28 cellular contexts compared by ENCODE assay signal in genomic region chr12:124096869-124097434, GRCh38.
A peak's percentile ranks its signal among the peaks of the same experiment; 100 is the strongest.
DNase-seq lines count a peak whose midpoint lies in the region; FAIRE-seq and TF ChIP-seq lines count a peak whose summit lies in the region.
"Had no signal": no experiment of that assay in that cellular context is flagged by ENCODE, and none has a peak within 500 bp of the region (broad histone marks: within the 10 kb centered on the region; RNA-seq: fewer than 3 reads in every experiment).

No MANE protein-coding gene starts in this region.

- no peak overlapping the region for H3K18ac ChIP-seq in H1 (ENCODE audit: extremely low read depth, low read length)
- peak overlapping the region; percentile 56 for H3K18ac ChIP-seq in neuronal stem cell (ENCODE audit: low read length)

- no peak for TF ChIP-seq CTCF in breast epithelium (IDR thresholded peaks at IDR 0.05)
- no peak for TF ChIP-seq CTCF in mammary epithelial cell (conservative IDR thresholded peaks at IDR 0.05 in 1 of 2, IDR thresholded peaks at IDR 0.05 in 1 of 2; ENCODE audit: extremely low read depth in 1 of 2, insufficient read depth in 1 of 2, low read depth in 1 of 2, low read length in 2 of 2)
- no peak for TF ChIP-seq CTCF in H1 (IDR thresholded peaks at IDR 0.05; ENCODE audit: control extremely low read depth in 1 of 3, insufficient read depth in 1 of 3, low read depth in 1 of 3, low read length in 3 of 3)
- TF ChIP-seq CTCF in tibial nerve (IDR thresholded peaks at IDR 0.05) = no peak

- DNase-seq in breast epithelium (ENCODE audit: low spot score in 2 of 2) (no peak), mammary epithelial cell (no peak), H1 (ENCODE audit: low read depth in 1 of 2, low spot score in 2 of 2) (no peak), neuronal stem cell (ENCODE audit: low spot score) (no peak), tibial nerve (ENCODE audit: low spot score in 2 of 2) (no peak), Kasumi-1 (lab: John Stamatoyannopoulos, UW) (no peak), SW480 (ENCODE audit: low spot score) (no peak), dedifferentiated amniotic fluid mesenchymal stem cell (ENCODE audit: extremely low spot score) (no peak)
- DNase-seq: CD8-positive, alpha-beta T cell; DMS 273 treated with DMSO at 0.1 percent for 48 hours; DMS79; EL; GDM1; H9; KBM-7; MG63; NCI-H2029 treated with DMSO at 0.1 percent for 48 hours; NCI-H446 treated with DMSO at 0.1 percent for 48 hours; NCI-H526; NCI-H82; PC-9; Right ventricle myocardium superior; RPMI8226 had no signal

- POLR2A ChIA-PET in H1 (lab: Charles Lee; ENCODE audit: partially characterized antibody) = interaction anchor here (0.6 kb wide), 1 partner anchor 60 kb away, joined by 3 read pairs; no protein-coding TSS in a partner anchor

- 74% methylated on average over 9 of the region's 10 CpGs for WGBS in mammary epithelial cell (ENCODE audit: low coverage, missing lambda C conversion rate)
- WGBS in H1 (ENCODE audit: extremely low coverage in 1 of 2, insufficient coverage in 1 of 2, insufficient read length in 1 of 2, insufficient replicate concordance in 2 of 2, low coverage in 1 of 2, low lambda C conversion rate in 2 of 2, missing lambda C conversion rate in 1 of 2), 2 experiments = 93% methylated on average over 10 of the region's 10 CpGs; no CpG with 5 or more reads in 1 of the 2 experiments
- no CpG with 5 or more reads among the region's 10 CpGs for WGBS in neuronal stem cell (ENCODE audit: extremely low coverage in 2 of 2, insufficient read length in 2 of 2, insufficient replicate concordance in 1 of 2), 2 donors
- WGBS in tibial nerve, 2 donors = 92 to 96% methylated on average over 10 of the region's 10 CpGs

- dilution Hi-C loops in mammary epithelial cell (cut with HindIII; ENCODE audit: low sequenced_read_pairs) = loop anchor here (10.0 kb wide), 1 partner anchor 638 kb away; no protein-coding TSS in a partner anchor

- no peak overlapping the region for H4K5ac ChIP-seq in H1 (ENCODE audit: insufficient read length, low read depth, low read length)

- peak overlapping the region; percentile 53; the same call in 1 of the 2 replicates for H2BK15ac ChIP-seq in H1 (ENCODE audit: low read length)
- no peak overlapping the region for H2BK15ac ChIP-seq in neuronal stem cell (ENCODE audit: low read length)

- H3K27me3 ChIP-seq in breast epithelium = no peaks in the 10 kb centered on the region
- no peaks in the 10 kb centered on the region for H3K27me3 ChIP-seq in mammary epithelial cell (ENCODE audit: insufficient read depth, low read length)
- H3K27me3 ChIP-seq in H1 (replicated peaks in 1 of 4; ENCODE audit: control insufficient read depth in 3 of 4, extremely low read depth in 1 of 4, insufficient read depth in 3 of 4, low read length in 3 of 4) = no peaks in the 10 kb centered on the region; a peak in 1 of 7 replicates
- no peaks in the 10 kb centered on the region for H3K27me3 ChIP-seq in neuronal stem cell (ENCODE audit: control insufficient read depth in 3 of 3, insufficient read depth in 3 of 3, low read depth in 1 of 3, low read length in 3 of 3)
- H3K27me3 ChIP-seq in tibial nerve = no peaks in the 10 kb centered on the region
- H3K27me3 ChIP-seq: MG63 had no signal

- H3K4me2 ChIP-seq in mammary epithelial cell (ENCODE audit: insufficient read depth, low read depth, low read length) = no peak overlapping the region
- H3K4me2 ChIP-seq in H1 (ENCODE audit: insufficient read depth in 1 of 2, low read depth in 2 of 2, low read length in 2 of 2) = no peak overlapping the region
- no peak overlapping the region for H3K4me2 ChIP-seq in neuronal stem cell (ENCODE audit: insufficient read depth, low read length, poor library complexity, severe bottlenecking)
- H3K4me2 ChIP-seq: PC-9 had no signal

- in situ Hi-C loops in mammary epithelial cell (cut with MboI; ENCODE audit: low sequenced_read_pairs in 2 of 2) = no loop called here

- BruUV-seq in mammary epithelial cell (replicated peaks; lab: Mats Ljungman, UMichigan) = no TSS peak

- H3K4me1 ChIP-seq in breast epithelium (no peaks in the 10 kb centered on the region), mammary epithelial cell (ENCODE audit: insufficient read depth, low read length) (no peaks in the 10 kb centered on the region), H1 (replicated peaks in 1 of 4; ENCODE audit: control insufficient read depth in 3 of 4, insufficient read depth in 4 of 4, low read length in 3 of 4) (no peaks in the 10 kb centered on the region; a peak in 2 of 7 replicates), neuronal stem cell (ENCODE audit: control insufficient read depth in 2 of 2, insufficient read depth in 1 of 2, low read depth in 1 of 2, low read length in 2 of 2) (peaks cover 19 to 24% of the 10 kb centered on the region in 2 donors), tibial nerve (peaks cover 0 to 32% (median 20%) of the 10 kb centered on the region in 4 donors)
- H3K4me1 ChIP-seq: SJSA1 had no signal

- H2BK120ac ChIP-seq in H1 (replicated peaks; ENCODE audit: low read depth, low read length) (no peak overlapping the region), neuronal stem cell (ENCODE audit: low read depth, low read length) (no peak overlapping the region)

- H3K4ac ChIP-seq in H1 (replicated peaks; ENCODE audit: insufficient read length, low read depth, low read length) (no peak overlapping the region), neuronal stem cell (ENCODE audit: low read length) (no peak overlapping the region)

- no peaks in the 10 kb centered on the region for H3K79me1 ChIP-seq in H1 (ENCODE audit: low read depth, low read length)
- H3K79me1 ChIP-seq in neuronal stem cell (ENCODE audit: low read depth, low read length) = no peaks in the 10 kb centered on the region

- no peak overlapping the region for H3K14ac ChIP-seq in H1 (ENCODE audit: insufficient read length)
- no peak overlapping the region for H3K14ac ChIP-seq in neuronal stem cell (ENCODE audit: low read length)

- intact Hi-C loops in breast epithelium (cut with DNase I; ENCODE audit: low total_unique reads) = no loop called here
- intact Hi-C loops in mammary epithelial cell (cut with micrococcal nuclease) = no loop called here

- H3K4me3 ChIP-seq in breast epithelium (no peak overlapping the region), mammary epithelial cell (replicated peaks in 1 of 3; ENCODE audit: insufficient read depth in 1 of 3, low read depth in 2 of 3, low read length in 3 of 3) (no peak overlapping the region), H1 (ENCODE audit: extremely low read depth in 1 of 4, insufficient read depth in 2 of 4, low read depth in 3 of 4, low read length in 4 of 4) (no peak overlapping the region), neuronal stem cell (ENCODE audit: low read length in 2 of 2) (no peak overlapping the region), tibial nerve (no peak overlapping the region)
- H3K4me3 ChIP-seq: GM12878, MG63, PC-9, SJSA1 had no signal

- peaks cover 13% of the 10 kb centered on the region; the same call in 1 of the 2 replicates for H3K23me2 ChIP-seq in H1 (ENCODE audit: low read depth, low read length)

- H2AK5ac ChIP-seq in H1 (ENCODE audit: low read depth, low read length) (no peak overlapping the region), neuronal stem cell (ENCODE audit: low read depth, low read length) (no peak overlapping the region)

- H2BK12ac ChIP-seq in H1 (ENCODE audit: low read depth, low read length) (peak overlapping the region; percentile 80; the same call in 1 of the 2 replicates), neuronal stem cell (ENCODE audit: low read length) (no peak overlapping the region)

- no peaks in the 10 kb centered on the region for H3K9me3 ChIP-seq in breast epithelium
- no peaks in the 10 kb centered on the region for H3K9me3 ChIP-seq in mammary epithelial cell (replicated peaks; ENCODE audit: insufficient read depth, low read length)
- peaks cover 0 to 11% of the 10 kb centered on the region in 2 experiments; a peak in 3 of 4 replicates for H3K9me3 ChIP-seq in H1 (ENCODE audit: insufficient read depth in 2 of 2, low read depth in 1 of 2, low read length in 1 of 2)
- peaks cover 7 to 10% of the 10 kb centered on the region in 2 donors for H3K9me3 ChIP-seq in neuronal stem cell (replicated peaks in 1 of 2; ENCODE audit: control insufficient read depth in 2 of 2, insufficient read depth in 1 of 2, low read depth in 1 of 2, low read length in 2 of 2)
- H3K9me3 ChIP-seq in tibial nerve = no peaks in the 10 kb centered on the region
- H3K9me3 ChIP-seq: MG63, SJSA1 had no signal

- peak overlapping the region; percentile 19 to 57 for H3K27ac ChIP-seq in breast epithelium
- H3K27ac ChIP-seq in mammary epithelial cell (ENCODE audit: insufficient read depth, low read depth, low read length) = no peak overlapping the region
- no peak overlapping the region for H3K27ac ChIP-seq in H1 (ENCODE audit: low read depth, low read length)
- H3K27ac ChIP-seq in neuronal stem cell (replicated peaks; ENCODE audit: low read length) = no peak overlapping the region
- peak overlapping the region; percentile 45 to 88 (median 68) for H3K27ac ChIP-seq in tibial nerve
- H3K27ac ChIP-seq: 22Rv1, C4-2B, PC-9, SJSA1 had no signal

- no peak overlapping the region for H3K56ac ChIP-seq in H1 (replicated peaks; ENCODE audit: insufficient read length, low read depth, low read length)

- CTCF ChIA-PET in mammary epithelial cell (lab: Charles Lee; ENCODE audit: low non-redundant PET) (no interaction called here), H1 (lab: Charles Lee; ENCODE audit: partially characterized antibody) (no interaction called here)

- H2BK20ac ChIP-seq in H1 (ENCODE audit: low read length) = no peak overlapping the region

- TF ChIP-seq RAD21 in H1 (IDR thresholded peaks at IDR 0.05 in 1 of 2, conservative IDR thresholded peaks at IDR 0.05 in 1 of 2; ENCODE audit: low read depth in 2 of 2, low read length in 2 of 2) = no peak

- H3K36me3 ChIP-seq in breast epithelium = no peaks in the 10 kb centered on the region
- no peaks in the 10 kb centered on the region for H3K36me3 ChIP-seq in mammary epithelial cell (ENCODE audit: insufficient read depth, low read length)
- no peaks in the 10 kb centered on the region; a peak in 1 of 8 replicates for H3K36me3 ChIP-seq in H1 (ENCODE audit: control insufficient read depth in 2 of 4, insufficient read depth in 4 of 4, low read length in 3 of 4)
- H3K36me3 ChIP-seq in neuronal stem cell (replicated peaks in 1 of 2; ENCODE audit: control insufficient read depth in 2 of 2, insufficient read depth in 2 of 2, low read length in 2 of 2) = no peaks in the 10 kb centered on the region
- no peaks in the 10 kb centered on the region for H3K36me3 ChIP-seq in tibial nerve
- H3K36me3 ChIP-seq: MG63, SJSA1 had no signal

- FAIRE-seq in H1 (lab: Jason Lieb, UNC) = no peak
- FAIRE-seq: GM12878, HTR-8/SVneo had no signal

- H4K91ac ChIP-seq in H1 (replicated peaks; ENCODE audit: insufficient read length, low read length) (peak overlapping the region; percentile 15), neuronal stem cell (ENCODE audit: low read depth, low read length, poor library complexity) (no peak overlapping the region)

- H4K20me1 ChIP-seq in mammary epithelial cell (ENCODE audit: insufficient read depth, low read length) (no peaks in the 10 kb centered on the region), H1 (replicated peaks in 1 of 2; ENCODE audit: control insufficient read depth in 1 of 2, insufficient read depth in 2 of 2, low read length in 2 of 2) (peaks cover 0 to 6% of the 10 kb centered on the region in 2 experiments)

- H2BK5ac ChIP-seq in H1 (ENCODE audit: low read depth, low read length) (no peak overlapping the region), neuronal stem cell (ENCODE audit: low read length) (no peak overlapping the region)

- H4K8ac ChIP-seq in H1 (ENCODE audit: extremely low read depth, insufficient read depth, low read length) (no peak overlapping the region), neuronal stem cell (ENCODE audit: low read depth, low read length) (no peak overlapping the region)

- H3K9ac ChIP-seq in mammary epithelial cell (ENCODE audit: insufficient read depth, low read length) (no peak overlapping the region), H1 (replicated peaks in 1 of 4; ENCODE audit: extremely low read depth in 1 of 4, low read depth in 3 of 4, low read length in 3 of 4) (no peak overlapping the region), neuronal stem cell (ENCODE audit: low read depth, low read length, poor library complexity) (peak overlapping the region; percentile 22)

- H2AFZ ChIP-seq in mammary epithelial cell (ENCODE audit: low read depth, low read length) = no peak overlapping the region
- H2AFZ ChIP-seq in H1 (ENCODE audit: low read length) = no peak overlapping the region
- no peak overlapping the region for H2AFZ ChIP-seq in neuronal stem cell (ENCODE audit: low read length)
- H2AFZ ChIP-seq: PC-9 had no signal

- TF ChIP-seq EP300 in H1 (IDR thresholded peaks at IDR 0.05; ENCODE audit: borderline replicate concordance in 1 of 2, low read depth in 2 of 2, low read length in 2 of 2) (no peak), tibial nerve (IDR thresholded peaks at IDR 0.05) (no peak)

- H3K23ac ChIP-seq in H1 (ENCODE audit: insufficient read length) (no peak overlapping the region), neuronal stem cell (ENCODE audit: low read depth, low read length, poor library complexity) (no peak overlapping the region)

- TF ChIP-seq POLR2A in breast epithelium (IDR thresholded peaks at IDR 0.05) (no peak), H1 (IDR thresholded peaks at IDR 0.05; ENCODE audit: control extremely low read depth in 1 of 2, low read depth in 2 of 2, low read length in 2 of 2) (no peak), tibial nerve (IDR thresholded peaks at IDR 0.05) (no peak)

- H3K79me2 ChIP-seq in mammary epithelial cell (ENCODE audit: insufficient read depth, low read length) (no peaks in the 10 kb centered on the region), H1 (ENCODE audit: control insufficient read depth in 1 of 2, insufficient read depth in 2 of 2, low read length in 2 of 2) (no peaks in the 10 kb centered on the region)

Comparison
In these comparisons a context has a peak if more than half of its experiments do, and no peak if none do; other contexts are left out.
1. H3K27ac ChIP-seq: peak in breast epithelium (2 of 2) and tibial nerve (4 of 4); none in mammary epithelial cell (single experiment), H1 (single experiment) and neuronal stem cell (single experiment).